In the genomic region with DNA sequence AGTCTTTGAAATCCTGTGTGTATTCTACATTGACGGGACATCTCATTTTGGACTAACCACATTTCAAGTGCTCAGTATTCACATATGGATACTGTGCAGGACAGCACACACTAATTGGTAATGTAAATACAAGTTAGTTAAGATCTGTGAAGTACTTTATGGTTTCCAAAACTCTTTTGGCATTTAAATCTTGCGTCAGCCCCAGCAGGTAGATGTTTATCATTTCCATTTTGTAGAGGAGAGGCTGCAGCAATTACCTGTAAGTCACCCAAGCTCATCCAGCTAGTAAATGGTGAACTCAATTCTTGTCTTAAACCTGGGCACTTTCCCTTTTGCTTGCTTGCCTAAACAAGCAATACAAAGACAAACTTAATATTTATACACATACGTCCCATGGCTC, we compare ENCODE assay signal across 15 cellular contexts. TPM values are rescaled to one million over a fixed set of nuclear protein-coding genes. Genes with fewer than 3 reads are reported as not detected.
DNase-seq lines count a peak whose midpoint lies in the region; ATAC-seq, FAIRE-seq and TF ChIP-seq lines count a peak whose summit lies in the region.
"Had no signal": no experiment of that assay in that cellular context is flagged by ENCODE, and none has a peak within 500 bp of the region (broad histone marks: within the 10 kb centered on the region; RNA-seq: fewer than 3 reads in every experiment).

No MANE protein-coding gene starts in this region.

- H3K36me3 Mint-ChIP-seq in activated naive CD4-positive, alpha-beta T cell treated with anti-CD3 and anti-CD28 coated beads for 36 hours (ENCODE audit: low read depth), result no peaks in the 10 kb centered on the region
- H3K36me3 Mint-ChIP-seq in activated naive CD4-positive, alpha-beta T cell treated with anti-CD3 and anti-CD28 coated beads, Interleukin-2, amount 50 U/mL, for 72 hours, result peaks cover 0 to 6% of the 10 kb centered on the region in 2 donors

- H3K36me3 ChIP-seq in OCI-LY1 (ENCODE audit: insufficient read depth, low read length), result no peaks in the 10 kb centered on the region
- no peaks in the 10 kb centered on the region for H3K36me3 ChIP-seq in hepatocyte (replicated peaks; ENCODE audit: insufficient read depth, low read depth)
- peaks cover 0 to 9% (median 0%) of the 10 kb centered on the region in 6 donors for H3K36me3 ChIP-seq in spleen
- H3K36me3 ChIP-seq: vagina had no signal

- H3K27ac Mint-ChIP-seq in activated naive CD4-positive, alpha-beta T cell treated with anti-CD3 and anti-CD28 coated beads for 36 hours, result no peak overlapping the region
- no peak overlapping the region for H3K27ac Mint-ChIP-seq in activated naive CD4-positive, alpha-beta T cell treated with anti-CD3 and anti-CD28 coated beads, Interleukin-2, amount 50 U/mL, for 72 hours

- H3K4me1 Mint-ChIP-seq in activated naive CD4-positive, alpha-beta T cell treated with anti-CD3 and anti-CD28 coated beads for 36 hours (ENCODE audit: low read depth), result peaks cover 34% of the 10 kb centered on the region

- peak overlapping the region; percentile 95 for H3K9ac ChIP-seq in OCI-LY1 (ENCODE audit: low read length)

- WGBS in hepatocyte (ENCODE audit: low lambda C conversion rate, missing lambda C conversion rate), result 94% methylated on average over 3 of the region's 3 CpGs
- 80 to 88% (median 83%) methylated on average over 3 of the region's 3 CpGs for WGBS in spleen, 5 donors

- no peaks in the 10 kb centered on the region for H3K9me3 Mint-ChIP-seq in activated naive CD4-positive, alpha-beta T cell treated with anti-CD3 and anti-CD28 coated beads for 36 hours
- H3K9me3 Mint-ChIP-seq in activated naive CD4-positive, alpha-beta T cell treated with anti-CD3 and anti-CD28 coated beads, Interleukin-2, amount 50 U/mL, for 72 hours, result no peaks in the 10 kb centered on the region

- no peaks in the 10 kb centered on the region for H3K9me3 ChIP-seq in OCI-LY1 (ENCODE audit: low read length)
- no peaks in the 10 kb centered on the region for H3K9me3 ChIP-seq in hepatocyte (ENCODE audit: low read depth)
- H3K9me3 ChIP-seq in spleen, result no peaks in the 10 kb centered on the region
- H3K9me3 ChIP-seq: vagina had no signal

- CTCF ChIA-PET in activated naive CD4-positive, alpha-beta T cell treated with anti-CD3 and anti-CD28 coated beads for 36 hours (lab: Charles Lee), result interaction anchor here (0.6 to 2.3 kb wide), 5 partner anchors 17 to 266 kb away, joined by 3 to 8 read pairs (median 5); no protein-coding TSS in a partner anchor

- no peak for DNase-seq in activated naive CD4-positive, alpha-beta T cell treated with anti-CD3 and anti-CD28 coated beads for 36 hours
- DNase-seq in activated naive CD4-positive, alpha-beta T cell treated with anti-CD3 and anti-CD28 coated beads, Interleukin-2, amount 50 U/mL, for 72 hours (ENCODE audit: low spot score in 2 of 2), result no peak
- no peak for DNase-seq in hepatocyte (ENCODE audit: low spot score)
- no peak for DNase-seq in spleen
- DNase-seq in stimulated activated CD4-positive, alpha-beta T cell treated with anti-CD3 and anti-CD28 coated beads, Interleukin-2, amount 100 ng/mL, for 48 hours, result no peak
- no peak for DNase-seq in NCI-H526 treated with DMSO at 0.1 percent for 48 hours (lab: John Stamatoyannopoulos, UW)
- DNase-seq in GM19239 (ENCODE audit: insufficient read length, low spot score), result no peak
- DNase-seq: aorta; KBM-7; NCI-H1694; stimulated activated CD4-positive, alpha-beta T cell treated with anti-CD3 and anti-CD28 coated beads, Interleukin-1b, Interleukin-23, amount 100 ng/mL, for 48 hours; T-helper 9 cell had no signal

- H2AFZ ChIP-seq in OCI-LY1 (ENCODE audit: low read length) (no peak overlapping the region), hepatocyte (no peak overlapping the region)

- no peak for ATAC-seq in activated naive CD4-positive, alpha-beta T cell treated with anti-CD3 and anti-CD28 coated beads, Interleukin-2, amount 50 U/mL, for 72 hours

- FAIRE-seq in GM19239 (lab: Jason Lieb, UNC), result no peak
- FAIRE-seq: GM12892 had no signal

- TF ChIP-seq CTCF in OCI-LY1 (IDR thresholded peaks at IDR 0.05; ENCODE audit: low read length) (no peak), hepatocyte (IDR thresholded peaks at IDR 0.05; ENCODE audit: poor library complexity) (no peak), spleen (IDR thresholded peaks at IDR 0.05 in 8 of 11, conservative IDR thresholded peaks at IDR 0.05 in 3 of 11) (no peak)

- H3K4me1 ChIP-seq in OCI-LY1 (ENCODE audit: insufficient read depth, low read length, severe bottlenecking), result peaks cover 73% of the 10 kb centered on the region
- H3K4me1 ChIP-seq in hepatocyte (ENCODE audit: insufficient read depth), result peaks cover 20% of the 10 kb centered on the region
- peaks cover 31 to 80% (median 71%) of the 10 kb centered on the region in 6 donors for H3K4me1 ChIP-seq in spleen

- H3K27me3 Mint-ChIP-seq in activated naive CD4-positive, alpha-beta T cell treated with anti-CD3 and anti-CD28 coated beads for 36 hours (ENCODE audit: low read depth), result no peaks in the 10 kb centered on the region

- peaks cover 12% of the 10 kb centered on the region; the same call in 1 of the 2 replicates for H3F3A ChIP-seq in OCI-LY1 (ENCODE audit: insufficient read depth, low read length)

- H3K27me3 ChIP-seq in OCI-LY1 (ENCODE audit: insufficient read depth, low read length) (no peaks in the 10 kb centered on the region), hepatocyte (no peaks in the 10 kb centered on the region), spleen (replicated peaks in 1 of 7) (no peaks in the 10 kb centered on the region)
- H3K27me3 ChIP-seq: vagina had no signal

- H3K27ac ChIP-seq in OCI-LY1 (ENCODE audit: low read depth, low read length, poor library complexity, severe bottlenecking) (peak overlapping the region; percentile 89), hepatocyte (no peak overlapping the region), spleen (peak overlapping the region in 7 of 8 donors; percentile 36 to 99 (median 98))

- H3K79me2 ChIP-seq in OCI-LY1 (ENCODE audit: insufficient read depth, low read length) (no peaks in the 10 kb centered on the region), hepatocyte (peaks cover 31% of the 10 kb centered on the region)

- H3K4me3 ChIP-seq in OCI-LY1 (ENCODE audit: low read depth, low read length, poor library complexity, severe bottlenecking) (peak overlapping the region; percentile 73), hepatocyte (no peak overlapping the region), spleen (peak overlapping the region in 1 of 8 donors; percentile 85)

- H4K20me1 ChIP-seq in OCI-LY1 (ENCODE audit: insufficient read depth, low read length) (no peaks in the 10 kb centered on the region), hepatocyte (ENCODE audit: insufficient read depth, poor library complexity, severe bottlenecking) (peaks cover 11% of the 10 kb centered on the region)

- no peak for TF ChIP-seq POLR2A in spleen (IDR thresholded peaks at IDR 0.05)

- peak overlapping the region; percentile 38 for H3K4me3 Mint-ChIP-seq in activated naive CD4-positive, alpha-beta T cell treated with anti-CD3 and anti-CD28 coated beads for 36 hours

- intact Hi-C loops in activated naive CD4-positive, alpha-beta T cell treated with anti-CD3 and anti-CD28 coated beads for 36 hours (cut with micrococcal nuclease), result loop anchor here (5.0 kb wide), 1 partner anchor 45 kb away; no protein-coding TSS in a partner anchor
- intact Hi-C loops in spleen (cut with DNase I; ENCODE audit: low total_unique reads), result no loop called here

- H3K9me2 ChIP-seq in OCI-LY1 (ENCODE audit: low read depth, low read length) (no peaks in the 10 kb centered on the region), hepatocyte (replicated peaks; ENCODE audit: insufficient read depth) (no peaks in the 10 kb centered on the region)

- H3K4me2 ChIP-seq in OCI-LY1 (ENCODE audit: low read length) (peak overlapping the region; percentile 89), hepatocyte (peak overlapping the region; percentile 91)

RNA-seq across cellular contexts. Expression of gene NAGK, which starts 1.6 kb away (rescaled TPM):
- total RNA-seq in activated naive CD4-positive, alpha-beta T cell treated with anti-CD3 and anti-CD28 coated beads for 36 hours, result 10 to 100 TPM; 33.2 to 38.3 TPM
- total RNA-seq in activated naive CD4-positive, alpha-beta T cell treated with anti-CD3 and anti-CD28 coated beads, Interleukin-2, amount 50 U/mL, for 72 hours, result 10 to 100 TPM; 48.4 to 77.4 TPM
- total RNA-seq in hepatocyte (76.1 and 103 TPM in 2 replicates), spleen (100 to 1,000 TPM; 123 to 306 (median 181) TPM)
- polyA plus RNA-seq in hepatocyte (123 and 127 TPM in 2 replicates), spleen (100 to 1,000 TPM; 127 to 321 (median 266) TPM)
